13 cellular contexts compared by ENCODE assay signal in the genomic region with DNA sequence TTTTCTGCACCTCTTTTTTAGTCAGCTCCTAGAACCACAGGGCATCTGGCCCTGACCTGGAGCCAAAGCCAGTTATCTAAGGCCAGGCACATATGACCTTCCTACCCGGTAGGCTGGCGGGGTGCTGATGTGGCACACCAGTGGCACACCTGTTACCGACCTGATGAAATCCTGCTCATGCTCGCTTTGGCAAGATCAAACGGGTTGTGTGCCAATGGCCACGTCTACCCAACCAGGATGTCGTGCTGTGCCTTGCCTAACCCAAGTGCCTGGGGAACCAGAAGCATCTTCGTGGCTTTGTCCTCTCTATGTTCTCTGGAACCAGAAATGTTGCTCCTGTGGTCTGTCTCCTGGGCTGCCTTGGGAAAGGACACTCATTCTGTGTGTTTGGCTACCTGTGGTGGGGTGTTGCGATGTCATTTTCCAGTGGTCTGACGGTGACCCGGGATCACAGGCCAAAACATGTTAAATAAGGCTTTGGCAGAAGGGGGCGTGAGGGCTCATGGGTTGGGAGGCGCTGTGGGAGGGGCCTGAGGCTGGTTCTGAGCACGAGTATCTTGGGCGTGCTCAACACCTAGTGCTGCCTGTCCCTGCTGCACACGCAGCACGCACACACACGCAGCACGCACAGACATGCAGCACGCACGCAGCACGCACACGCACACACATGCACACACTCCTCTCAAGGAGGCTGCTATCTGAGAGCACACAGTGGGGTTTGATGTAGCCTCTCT. TPM values are rescaled to one million over a fixed set of nuclear protein-coding genes. Genes with fewer than 3 reads are reported as not detected.
DNase-seq lines count a peak whose midpoint lies in the region; ATAC-seq and TF ChIP-seq lines count a peak whose summit lies in the region.
"Had no signal": no experiment of that assay in that cellular context is flagged by ENCODE, and none has a peak within 500 bp of the region (broad histone marks: within the 10 kb centered on the region; RNA-seq: fewer than 3 reads in every experiment).

No MANE protein-coding gene starts in this region.

- H3K27ac Mint-ChIP-seq in T-helper 17 cell, result peak overlapping the region; percentile 82

- peaks cover 7% of the 10 kb centered on the region for H3K4me1 Mint-ChIP-seq in T-helper 17 cell

- 80% methylated on average over 23 of the region's 23 CpGs for WGBS in right cardiac atrium
- 63 to 72% (median 64%) methylated on average over 23 of the region's 23 CpGs for WGBS in psoas muscle, 3 donors

- peak; percentile 12 for DNase-seq in NCI-H82 (lab: John Stamatoyannopoulos, UW)
- no peak for DNase-seq in NCI-H82 treated with DMSO at 0.1 percent for 48 hours (lab: John Stamatoyannopoulos, UW; ENCODE audit: unreplicated experiment)
- no peak for DNase-seq in T-helper 17 cell
- peak in 2 of 3 donors; percentile 27 to 32 for DNase-seq in right cardiac atrium
- DNase-seq in psoas muscle, result peak; percentile 52 to 77
- no peak for DNase-seq in activated CD4-positive, alpha-beta T cell treated with anti-CD3 and anti-CD28 coated beads for 4 hours
- DNase-seq in inferior parietal cortex (ENCODE audit: extremely low spot score), result no peak
- DNase-seq: Calu3, NCI-H1436, NCI-H69 had no signal

- H3K27me3 Mint-ChIP-seq in T-helper 17 cell, result no peaks in the 10 kb centered on the region

- peaks cover 8% of the 10 kb centered on the region for H3K36me3 Mint-ChIP-seq in T-helper 17 cell (ENCODE audit: low read depth)

- H3K27ac ChIP-seq in right cardiac atrium (ENCODE audit: low read length), result no peak overlapping the region
- no peak overlapping the region for H3K27ac ChIP-seq in psoas muscle
- H3K27ac ChIP-seq: 22Rv1, upper lobe of left lung had no signal

- peaks cover 11 to 90% of the 10 kb centered on the region in 2 donors for H3K36me3 ChIP-seq in psoas muscle (ENCODE audit: insufficient read depth in 1 of 2, low read depth in 1 of 2)

- H3K4me1 ChIP-seq in right cardiac atrium (ENCODE audit: control insufficient read depth, insufficient read depth, low read length) (no peaks in the 10 kb centered on the region), psoas muscle (no peaks in the 10 kb centered on the region)

- H3K9me3 ChIP-seq in T-helper 17 cell (ENCODE audit: control insufficient read depth, low read length, poor library complexity, severe bottlenecking) (no peaks in the 10 kb centered on the region), right cardiac atrium (ENCODE audit: control insufficient read depth, low read length) (no peaks in the 10 kb centered on the region), psoas muscle (no peaks in the 10 kb centered on the region)
- H3K9me3 ChIP-seq: upper lobe of left lung had no signal

- no peak overlapping the region for H3K4me3 ChIP-seq in right cardiac atrium (ENCODE audit: low read length)
- H3K4me3 ChIP-seq in psoas muscle, result no peak overlapping the region
- H3K4me3 ChIP-seq: upper lobe of left lung had no signal

- H3K4me3 Mint-ChIP-seq in T-helper 17 cell, result no peak overlapping the region

- intact Hi-C loops in right cardiac atrium (cut with DNase I), result no loop called here
- intact Hi-C loops in psoas muscle (cut with DNase I), result no loop called here

- peak; percentile 5 for ATAC-seq in T-helper 17 cell
- no peak for ATAC-seq in right cardiac atrium
- ATAC-seq in psoas muscle, result peak; percentile 81 to 89 (median 86)
- ATAC-seq in GM18520 (IDR thresholded peaks at IDR 0.05; ENCODE audit: unreplicated experiment), result no peak

- H3K27me3 ChIP-seq in right cardiac atrium (ENCODE audit: control insufficient read depth, insufficient read depth) (no peaks in the 10 kb centered on the region), psoas muscle (ENCODE audit: insufficient read depth in 3 of 3, low read length in 2 of 3) (no peaks in the 10 kb centered on the region)
- H3K27me3 ChIP-seq: upper lobe of left lung had no signal

- no peak for TF ChIP-seq CTCF in psoas muscle (IDR thresholded peaks at IDR 0.05)

RNA-seq across cellular contexts. Expression of a gene that starts 27.9 kb away (rescaled TPM):
- total RNA-seq in T-helper 17 cell (100 to 1,000 TPM; 138 to 141 TPM), right cardiac atrium (10 to 100 TPM; 30.0 to 36.5 (median 31.4) TPM), psoas muscle (10 to 100 TPM; 31.1 to 53.2 (median 42.4) TPM)
- polyA plus RNA-seq in right cardiac atrium (12.2 TPM), psoas muscle (10 to 100 TPM; 17.6 to 44.5 (median 27.7) TPM)

RNA-seq across cellular contexts. Expression of a gene that starts 28.4 kb away (rescaled TPM):
- total RNA-seq in T-helper 17 cell (10 to 100 TPM; 38.2 to 47.6 TPM), right cardiac atrium (100 to 1,000 TPM; 101 to 127 (median 113) TPM), psoas muscle (100 to 1,000 TPM in 3 of 4 donors, 10 to 100 TPM in 1; 88.6 to 128 (median 125) TPM)
- polyA plus RNA-seq in right cardiac atrium (65.4 TPM), psoas muscle (100 to 1,000 TPM in 2 of 3 donors, 10 to 100 TPM in 1; 84.0 to 177 (median 113) TPM)

Comparison
In these comparisons a context has a peak if more than half of its experiments do, and no peak if none do; other contexts are left out.
1. DNase-seq: peak in NCI-H82 (single experiment), right cardiac atrium (2 of 3) and psoas muscle (2 of 2); none in NCI-H82 treated with DMSO at 0.1 percent for 48 hours (single experiment), T-helper 17 cell (0 of 3), activated CD4-positive, alpha-beta T cell treated with anti-CD3 and anti-CD28 coated beads for 4 hours (0 of 2) and inferior parietal cortex (single experiment).
2. ATAC-seq: peak in T-helper 17 cell (single experiment) and psoas muscle (4 of 4); none in right cardiac atrium (0 of 2) and GM18520 (single experiment).